26 cellular contexts compared by ENCODE assay signal in the genomic region with DNA sequence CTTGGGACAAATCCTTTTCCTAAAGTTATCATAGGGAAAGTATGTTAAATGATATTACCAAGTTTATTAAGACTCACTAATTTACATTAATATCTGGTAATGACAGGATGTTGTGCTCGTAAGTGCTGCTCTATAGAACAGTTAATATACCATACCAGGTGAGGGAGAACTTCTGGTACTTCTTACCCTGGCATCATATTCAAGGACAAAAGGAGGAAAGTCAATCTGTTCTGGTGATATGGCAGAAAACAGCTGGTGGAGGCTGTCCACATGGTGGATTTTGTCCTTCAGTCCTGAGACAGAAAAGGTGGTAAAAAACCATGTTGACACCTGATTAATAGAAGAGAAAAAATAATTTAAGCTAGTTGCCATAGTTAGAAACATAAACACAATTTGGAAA.
"Had no signal": no experiment of that assay in that cellular context is flagged by ENCODE, and none has a peak within 500 bp of the region (broad histone marks: within the 10 kb centered on the region; RNA-seq: fewer than 3 reads in every experiment).

No MANE protein-coding gene starts in this region.

- H3K9me3 ChIP-seq: suprapubic skin, testis, thyroid gland, upper lobe of left lung, upper lobe of right lung, uterus, vagina had no signal

- ATAC-seq: stimulated activated effector memory CD8-positive, alpha-beta T cell treated with anti-CD3 and anti-CD28 coated beads, Interleukin-12 subunit alpha, Interleukin-12 subunit beta, amount 100 ng/mL, for 72 hours; stimulated activated memory B cell treated with anti-CD40 and anti-IgM and Interleukin-4, amounts not matched to agents 10 μg/mL and 1 μg/mL and 100 μg/mL, for 72 hours; stimulated activated naive B cell treated with anti-CD40 and anti-IgM and Interleukin-4, amounts not matched to agents 10 μg/mL and 1 μg/mL and 100 μg/mL, for 72 hours; stimulated activated naive CD8-positive, alpha-beta T cell treated with anti-CD3 and anti-CD28 coated beads, Interleukin-15, amount 100 ng/mL, for 72 hours; stimulated activated naive CD8-positive, alpha-beta T cell treated with anti-CD3 and anti-CD28 coated beads, Interleukin-15, Interleukin-2, amounts not matched to agents 100 U/mL and 50 U/mL, for 24 hours; upper lobe of right lung had no signal

- DNase-seq: stimulated activated CD4-positive, alpha-beta T cell treated with anti-CD3 and anti-CD28 coated beads, Interleukin-2, amount 100 ng/mL, for 48 hours; stimulated activated CD4-positive, alpha-beta T cell treated with anti-CD3 and anti-CD28 coated beads, Interleukin-4, amount 100 ng/mL, for 1 hour; stimulated activated CD4-positive, alpha-beta T cell treated with anti-CD3 and anti-CD28 coated beads, Interleukin-4, amount 100 ng/mL, for 24 hours; stimulated activated CD4-positive, alpha-beta T cell treated with anti-CD3 and anti-CD28 coated beads, Interleukin-4, amount 100 ng/mL, for 4 hours; stimulated activated CD8-positive, alpha-beta memory T cell treated with anti-CD3 and anti-CD28 coated beads, Interleukin-4, amount 100 ng/mL, for 48 hours; stimulated activated naive B cell treated with anti-CD40 and anti-IgM and Interleukin-4, amounts not matched to agents 10 μg/mL and 1 μg/mL and 100 μg/mL, for 72 hours; stimulated activated naive CD4-positive, alpha-beta T cell; stimulated activated naive CD4-positive, alpha-beta T cell treated with Interleukin-2 at 50 U/mL for 16 hours; stimulated activated naive CD8-positive, alpha-beta T cell treated with anti-CD3 and anti-CD28 coated beads, Interleukin-15, amount 100 ng/mL, for 72 hours; stimulated activated naive CD8-positive, alpha-beta T cell treated with anti-CD3 and anti-CD28 coated beads, Interleukin-15, Interleukin-2, amounts not matched to agents 100 U/mL and 50 U/mL, for 24 hours; stomach; substantia nigra; testis; thyroid gland; tibial artery; transverse colon; trophoblast cell; upper lobe of left lung; upper lobe of right lung; uterus had no signal

- H3K4me3 ChIP-seq: stomach, suprapubic skin, testis, thoracic aorta, thyroid gland, tibial artery, tibial nerve, transverse colon, upper lobe of left lung, upper lobe of right lung, uterus, vagina had no signal

- H3K27ac ChIP-seq: stomach, suprapubic skin, testis, thoracic aorta, thyroid gland, tibial artery, tibial nerve, transverse colon, upper lobe of left lung, upper lobe of right lung, uterus, vagina had no signal

- H3K27me3 ChIP-seq: stomach, suprapubic skin, testis, thyroid gland, tibial artery, tibial nerve, transverse colon, upper lobe of left lung, upper lobe of right lung, uterus, vagina had no signal

- H3K36me3 ChIP-seq: uterus had no signal

- H3K4me1 ChIP-seq: stomach, suprapubic skin, testis, thyroid gland, tibial artery, tibial nerve, transverse colon, upper lobe of left lung, upper lobe of right lung, uterus, vagina had no signal
